In genomic region chr15:38860253-38860652, GRCh38 we compare ENCODE assay signal across 24 cellular contexts.
DNase-seq lines count a peak whose midpoint lies in the region; ATAC-seq and TF ChIP-seq lines count a peak whose summit lies in the region.
"Had no signal": no experiment of that assay in that cellular context is flagged by ENCODE, and none has a peak within 500 bp of the region (broad histone marks: within the 10 kb centered on the region; RNA-seq: fewer than 3 reads in every experiment).

No MANE protein-coding gene starts in this region.

- H3K36me3 ChIP-seq in adipocyte (ENCODE audit: control insufficient read depth, insufficient read depth, low read length, severe bottlenecking), result no peaks in the 10 kb centered on the region
- H3K36me3 ChIP-seq in smooth muscle cell (ENCODE audit: low read depth), result no peaks in the 10 kb centered on the region
- H3K36me3 ChIP-seq: stomach, transverse colon, WERI-Rb-1 had no signal

- no peak overlapping the region for H3K9ac ChIP-seq in adipocyte (ENCODE audit: low read length)
- no peak overlapping the region for H3K9ac ChIP-seq in smooth muscle cell (ENCODE audit: low read depth)

- no peak for TF ChIP-seq CTCF in smooth muscle cell (IDR thresholded peaks at IDR 0.05; ENCODE audit: borderline replicate concordance, insufficient read depth, poor library complexity, severe bottlenecking)

- no peaks in the 10 kb centered on the region for H3K27me3 ChIP-seq in adipocyte (replicated peaks; ENCODE audit: control insufficient read depth, insufficient read depth, low read length)
- no peaks in the 10 kb centered on the region for H3K27me3 ChIP-seq in smooth muscle cell (ENCODE audit: low read depth)
- H3K27me3 ChIP-seq: stomach, transverse colon had no signal

- H3K4me1 ChIP-seq in adipocyte (ENCODE audit: control insufficient read depth, insufficient read depth, low read length) (peaks cover 15% of the 10 kb centered on the region), smooth muscle cell (ENCODE audit: low read depth) (no peaks in the 10 kb centered on the region)
- H3K4me1 ChIP-seq: stomach had no signal

- ATAC-seq in stimulated activated naive CD8-positive, alpha-beta T cell treated with anti-CD3 and anti-CD28 coated beads, Interleukin-15, Interleukin-2, amounts not matched to agents 100 U/mL and 50 U/mL, for 24 hours, result no peak
- ATAC-seq: HCT116 had no signal

- H3K27ac ChIP-seq in smooth muscle cell (ENCODE audit: low read depth), result no peak overlapping the region
- H3K27ac ChIP-seq: 22Rv1, stomach, transverse colon, WERI-Rb-1 had no signal

- H3K4me3 ChIP-seq in adipocyte (ENCODE audit: low read length) (no peak overlapping the region), smooth muscle cell (no peak overlapping the region)
- H3K4me3 ChIP-seq: skin epidermis, stomach, transverse colon had no signal

- DNase-seq in NOMO-1 treated with DMSO at 0.1 percent for 48 hours (lab: John Stamatoyannopoulos, UW; ENCODE audit: unreplicated experiment), result peak; percentile 49
- DNase-seq in NOMO-1 treated with dmso at 0.1 percent for 144 hours (lab: John Stamatoyannopoulos, UW; ENCODE audit: unreplicated experiment), result no peak
- DNase-seq in adipocyte (ENCODE audit: low read depth), result peak; percentile 30
- DNase-seq in iris pigment epithelial cell (ENCODE audit: low read depth), result peak; percentile 66
- no peak for DNase-seq in smooth muscle cell (lab: John Stamatoyannopoulos, UW; ENCODE audit: unreplicated experiment)
- no peak for DNase-seq in stimulated activated naive CD4-positive, alpha-beta T cell (lab: John Stamatoyannopoulos, UW)
- no peak for DNase-seq in NCI-H1694 (lab: John Stamatoyannopoulos, UW)
- DNase-seq in stimulated activated naive CD8-positive, alpha-beta T cell treated with anti-CD3 and anti-CD28 coated beads, Interleukin-15, Interleukin-2, amounts not matched to agents 100 U/mL and 50 U/mL, for 24 hours, result no peak
- DNase-seq: activated CD4-positive, alpha-beta T cell treated with anti-CD3 and anti-CD28 coated beads, Interleukin-2, amount 50 U/mL, for 4 hours; activated gamma-delta T cell; activated T-cell treated with anti-CD3 and anti-CD28 coated beads for 4 hours; Calu3; erythroblast; kidney glomerular epithelial cell; midbrain; nephron progenitor cell; posterior cingulate gyrus; stimulated activated CD4-positive, alpha-beta T cell treated with anti-CD3 and anti-CD28 coated beads, Interleukin-4, amount 100 ng/mL, for 1 hour; stomach; transverse colon; WERI-Rb-1 had no signal

- no peak overlapping the region for H2AFZ ChIP-seq in smooth muscle cell (ENCODE audit: low read depth)

- WGBS in smooth muscle cell (ENCODE audit: low lambda C conversion rate), result 71% methylated on average over 4 of the region's 4 CpGs

- H3F3A ChIP-seq in smooth muscle cell (ENCODE audit: low read depth), result peaks cover 9% of the 10 kb centered on the region

- no peaks in the 10 kb centered on the region for H4K20me1 ChIP-seq in smooth muscle cell (ENCODE audit: low read depth)

- H3K79me2 ChIP-seq in smooth muscle cell (ENCODE audit: low read depth), result no peaks in the 10 kb centered on the region

- no peaks in the 10 kb centered on the region for H3K9me3 ChIP-seq in adipocyte (ENCODE audit: control insufficient read depth, low read length)
- no peaks in the 10 kb centered on the region for H3K9me3 ChIP-seq in smooth muscle cell (replicated peaks; ENCODE audit: low read depth)
- H3K9me3 ChIP-seq: stomach, transverse colon had no signal

- H3K4me2 ChIP-seq in smooth muscle cell, result peak overlapping the region; percentile 33

Comparison
In these comparisons a context has a peak if more than half of its experiments do, and no peak if none do; other contexts are left out.
1. DNase-seq: peak in NOMO-1 treated with DMSO at 0.1 percent for 48 hours (single experiment), adipocyte (single experiment) and iris pigment epithelial cell (single experiment); none in NOMO-1 treated with dmso at 0.1 percent for 144 hours (single experiment), smooth muscle cell (single experiment), stimulated activated naive CD4-positive, alpha-beta T cell (0 of 6), NCI-H1694 (single experiment) and stimulated activated naive CD8-positive, alpha-beta T cell treated with anti-CD3 and anti-CD28 coated beads, Interleukin-15, Interleukin-2, amounts not matched to agents 100 U/mL and 50 U/mL, for 24 hours (single experiment).